9 cellular contexts compared by ENCODE assay signal in the genomic region with DNA sequence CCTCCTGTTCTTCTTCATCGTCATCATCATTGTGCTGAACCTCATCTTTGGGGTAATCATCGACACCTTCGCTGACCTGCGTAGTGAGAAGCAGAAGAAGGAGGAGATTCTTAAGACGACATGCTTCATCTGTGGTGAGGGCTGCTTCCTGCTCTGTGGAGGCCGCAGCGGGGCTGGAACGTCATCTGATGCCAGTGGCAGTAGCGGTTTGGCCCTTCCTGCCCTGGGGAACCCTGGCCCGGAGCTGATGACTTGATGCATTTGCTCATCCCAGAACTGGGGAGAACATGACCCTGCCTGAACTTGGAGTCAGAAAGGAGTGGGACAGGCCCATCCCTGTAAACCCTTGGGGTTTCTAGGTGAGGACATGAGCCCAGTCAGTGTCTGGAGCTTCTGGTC. TPM values are rescaled to one million over a fixed set of nuclear protein-coding genes. Genes with fewer than 3 reads are reported as not detected.
DNase-seq lines count a peak whose midpoint lies in the region; ATAC-seq and TF ChIP-seq lines count a peak whose summit lies in the region.
"Had no signal": no experiment of that assay in that cellular context is flagged by ENCODE, and none has a peak within 500 bp of the region (broad histone marks: within the 10 kb centered on the region; RNA-seq: fewer than 3 reads in every experiment).

No MANE protein-coding gene starts in this region.

- POLR2A ChIA-PET in CD4-positive, alpha-beta memory T cell (lab: Charles Lee; ENCODE audit: partially characterized antibody): interaction anchor here (0.9 to 6.1 kb wide), 9 partner anchors 9 to 721 kb away, joined by 3 to 44 read pairs (median 4); partner anchors contain the start of genes BAK1, ITPR3 and UQCC2
- POLR2A ChIA-PET in activated naive CD8-positive, alpha-beta T cell treated with anti-CD3 and anti-CD28 coated beads, Interleukin-2, amount 10 ng/mL, durations not matched to agents 7 days and 5 days (lab: Charles Lee): interaction anchor here (0.7 to 1.5 kb wide), 3 partner anchors 72 to 262 kb away, joined by 3 to 8 read pairs (median 3); partner anchors contain the start of gene ITPR3

- ATAC-seq in activated naive CD8-positive, alpha-beta T cell treated with anti-CD3 and anti-CD28 coated beads, Interleukin-2, amount 10 ng/mL, durations not matched to agents 7 days and 5 days (ENCODE audit: low read depth): peak; percentile 69
- peak; percentile 59 to 69 (median 64) for ATAC-seq in psoas muscle
- no peak for ATAC-seq in GM21528 (IDR thresholded peaks at IDR 0.05; ENCODE audit: low FRiP score, unreplicated experiment)

- no peak for TF ChIP-seq CTCF in psoas muscle (IDR thresholded peaks at IDR 0.05)

- H3K4me3 ChIP-seq in CD4-positive, alpha-beta memory T cell (ENCODE audit: low read length in 2 of 2): no peak overlapping the region
- peak overlapping the region; percentile 31 for H3K4me3 ChIP-seq in psoas muscle
- H3K4me3 ChIP-seq: pancreas had no signal

- peak; percentile 63 to 83 (median 78) for DNase-seq in CD4-positive, alpha-beta memory T cell
- DNase-seq in T follicular helper cell (ENCODE audit: low read depth) (peak; percentile 38), psoas muscle (peak; percentile 59 to 77), superior temporal gyrus (ENCODE audit: extremely low spot score) (no peak), OCI-M2 (lab: John Stamatoyannopoulos, UW; ENCODE audit: unreplicated experiment) (no peak)
- DNase-seq in activated naive CD8-positive, alpha-beta T cell treated with anti-CD3 and anti-CD28 coated beads, Interleukin-2, amount 10 ng/mL, durations not matched to agents 7 days and 5 days: peak; percentile 72
- no peak for DNase-seq in NK-92 treated with Interleukin-12 subunit alpha and Interleukin-12 subunit beta, amount 100 ng/mL, for 24 hours (lab: John Stamatoyannopoulos, UW)

- H3K9me3 ChIP-seq in CD4-positive, alpha-beta memory T cell (ENCODE audit: control insufficient read depth in 1 of 2, low read length in 2 of 2): no peaks in the 10 kb centered on the region
- no peaks in the 10 kb centered on the region for H3K9me3 ChIP-seq in psoas muscle
- H3K9me3 ChIP-seq: pancreas had no signal

- H3K27ac ChIP-seq in CD4-positive, alpha-beta memory T cell (ENCODE audit: low read depth, low read length): peak overlapping the region; percentile 76
- H3K27ac ChIP-seq in psoas muscle: peak overlapping the region; percentile 81
- H3K27ac ChIP-seq: pancreas had no signal

- H3K36me3 ChIP-seq in CD4-positive, alpha-beta memory T cell (ENCODE audit: insufficient read depth, low read length): peaks cover 36% of the 10 kb centered on the region
- peaks cover 0 to 44% of the 10 kb centered on the region in 2 donors for H3K36me3 ChIP-seq in psoas muscle (ENCODE audit: insufficient read depth in 1 of 2, low read depth in 1 of 2)

- peak overlapping the region; percentile 97 to 100 (median 98) for H3K27ac Mint-ChIP-seq in CD4-positive, alpha-beta memory T cell
- H3K27ac Mint-ChIP-seq in activated naive CD8-positive, alpha-beta T cell treated with anti-CD3 and anti-CD28 coated beads, Interleukin-2, amount 10 ng/mL, durations not matched to agents 7 days and 5 days: peak overlapping the region; percentile 98

- intact Hi-C loops in CD4-positive, alpha-beta memory T cell (cut with micrococcal nuclease): no loop called here
- intact Hi-C loops in psoas muscle (cut with DNase I): no loop called here

- WGBS in psoas muscle, 3 donors: 38 to 64% (median 48%) methylated on average over 10 of the region's 10 CpGs

- H3K27me3 Mint-ChIP-seq in CD4-positive, alpha-beta memory T cell: no peaks in the 10 kb centered on the region
- H3K27me3 Mint-ChIP-seq in activated naive CD8-positive, alpha-beta T cell treated with anti-CD3 and anti-CD28 coated beads, Interleukin-2, amount 10 ng/mL, durations not matched to agents 7 days and 5 days: no peaks in the 10 kb centered on the region

- peak overlapping the region in 7 of 8 donors; percentile 51 to 84 (median 71) for H3K4me3 Mint-ChIP-seq in CD4-positive, alpha-beta memory T cell
- H3K4me3 Mint-ChIP-seq in activated naive CD8-positive, alpha-beta T cell treated with anti-CD3 and anti-CD28 coated beads, Interleukin-2, amount 10 ng/mL, durations not matched to agents 7 days and 5 days: peak overlapping the region; percentile 79

- no peaks in the 10 kb centered on the region for H3K9me3 Mint-ChIP-seq in CD4-positive, alpha-beta memory T cell
- no peaks in the 10 kb centered on the region for H3K9me3 Mint-ChIP-seq in activated naive CD8-positive, alpha-beta T cell treated with anti-CD3 and anti-CD28 coated beads, Interleukin-2, amount 10 ng/mL, durations not matched to agents 7 days and 5 days

- no peaks in the 10 kb centered on the region for H3K27me3 ChIP-seq in CD4-positive, alpha-beta memory T cell (ENCODE audit: insufficient read depth, low read length)
- no peaks in the 10 kb centered on the region for H3K27me3 ChIP-seq in psoas muscle (ENCODE audit: insufficient read depth in 3 of 3, low read length in 2 of 3)
- H3K27me3 ChIP-seq: pancreas had no signal

- peaks cover 36 to 76% (median 55%) of the 10 kb centered on the region in 4 donors for H3K4me1 Mint-ChIP-seq in CD4-positive, alpha-beta memory T cell
- peaks cover 58% of the 10 kb centered on the region for H3K4me1 Mint-ChIP-seq in activated naive CD8-positive, alpha-beta T cell treated with anti-CD3 and anti-CD28 coated beads, Interleukin-2, amount 10 ng/mL, durations not matched to agents 7 days and 5 days

- peaks cover 62% of the 10 kb centered on the region for H3K4me1 ChIP-seq in CD4-positive, alpha-beta memory T cell (ENCODE audit: insufficient read depth, low read length)
- peaks cover 58% of the 10 kb centered on the region for H3K4me1 ChIP-seq in psoas muscle
- H3K4me1 ChIP-seq: pancreas had no signal

- peaks cover 55 to 65% of the 10 kb centered on the region in 2 donors for H3K36me3 Mint-ChIP-seq in CD4-positive, alpha-beta memory T cell
- peaks cover 26% of the 10 kb centered on the region for H3K36me3 Mint-ChIP-seq in activated naive CD8-positive, alpha-beta T cell treated with anti-CD3 and anti-CD28 coated beads, Interleukin-2, amount 10 ng/mL, durations not matched to agents 7 days and 5 days

- CTCF ChIA-PET in CD4-positive, alpha-beta memory T cell (lab: Charles Lee; ENCODE audit: partially characterized antibody): interaction anchor here (0.9 to 3.4 kb wide), 2 partner anchors 58 to 106 kb away, joined by 3 to 19 read pairs; no protein-coding TSS in a partner anchor

RNA-seq across cellular contexts. Expression of gene UQCC2, which starts 18.7 kb away (rescaled TPM):
- total RNA-seq in CD4-positive, alpha-beta memory T cell: 10 to 100 TPM; 22.8 to 24.8 TPM
- 10 to 100 TPM; 44.4 to 57.9 TPM for polyA plus RNA-seq in CD4-positive, alpha-beta memory T cell
- total RNA-seq in activated naive CD8-positive, alpha-beta T cell treated with anti-CD3 and anti-CD28 coated beads, Interleukin-2, amount 10 ng/mL, durations not matched to agents 7 days and 5 days: 10 to 100 TPM; 60.9 to 64.0 TPM
- 100 to 1,000 TPM; 118 to 184 (median 145) TPM for total RNA-seq in psoas muscle
- 100 to 1,000 TPM; 129 to 158 (median 141) TPM for polyA plus RNA-seq in psoas muscle

RNA-seq across cellular contexts. Expression of gene IP6K3, which starts 53.9 kb away (rescaled TPM):
- not detected for total RNA-seq in CD4-positive, alpha-beta memory T cell
- not detected for polyA plus RNA-seq in CD4-positive, alpha-beta memory T cell
- total RNA-seq in activated naive CD8-positive, alpha-beta T cell treated with anti-CD3 and anti-CD28 coated beads, Interleukin-2, amount 10 ng/mL, durations not matched to agents 7 days and 5 days: not detected
- 100 to 1,000 TPM; 113 to 363 (median 306) TPM for total RNA-seq in psoas muscle
- 100 to 1,000 TPM in 2 of 3 donors, 10 to 100 TPM in 1; 95.7 to 220 (median 175) TPM for polyA plus RNA-seq in psoas muscle

Comparison
In these comparisons a context has a peak if more than half of its experiments do, and no peak if none do; other contexts are left out.
1. DNase-seq: peak in CD4-positive, alpha-beta memory T cell (5 of 5), T follicular helper cell (single experiment), activated naive CD8-positive, alpha-beta T cell treated with anti-CD3 and anti-CD28 coated beads, Interleukin-2, amount 10 ng/mL, durations not matched to agents 7 days and 5 days (single experiment) and psoas muscle (2 of 2); none in superior temporal gyrus (single experiment), NK-92 treated with Interleukin-12 subunit alpha and Interleukin-12 subunit beta, amount 100 ng/mL, for 24 hours (single experiment) and OCI-M2 (single experiment).
2. RNA of gene IP6K3, which starts 53.9 kb away (total RNA-seq): 113 to 363 TPM in psoas muscle; not detected in CD4-positive, alpha-beta memory T cell and not detected in activated naive CD8-positive, alpha-beta T cell treated with anti-CD3 and anti-CD28 coated beads, Interleukin-2, amount 10 ng/mL, durations not matched to agents 7 days and 5 days; every median in the first group is over 100 times any median in the second.